ENCODE assay signal across 8 cellular contexts in the genomic region with DNA sequence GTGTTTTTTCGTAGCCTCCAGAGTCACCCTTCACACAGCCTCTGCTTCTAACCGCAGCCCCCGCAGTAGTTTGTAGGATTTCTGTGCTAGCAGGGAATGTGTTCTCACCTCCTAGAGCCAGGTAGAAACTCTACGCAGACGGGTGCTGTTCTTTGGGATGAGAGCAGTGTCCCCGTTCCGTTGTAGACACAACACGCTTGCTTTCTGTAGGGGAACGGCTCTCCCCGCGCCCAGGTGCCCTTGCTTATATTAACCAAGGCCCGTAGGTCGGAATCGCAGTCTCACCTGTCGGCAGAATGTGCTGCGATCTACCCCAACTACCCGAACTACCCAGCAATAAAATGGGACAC.
DNase-seq lines count a peak whose midpoint lies in the region; ATAC-seq, FAIRE-seq and TF ChIP-seq lines count a peak whose summit lies in the region.

No MANE protein-coding gene starts in this region.

- peak overlapping the region; percentile 61 for H3K4me3 ChIP-seq in left ventricle myocardium inferior
- H3K4me3 ChIP-seq in kidney (ENCODE audit: low read length in 2 of 2) = peak overlapping the region; percentile 73
- peak overlapping the region; percentile 77 for H3K4me3 ChIP-seq in thoracic aorta

- DNase-seq in left ventricle myocardium inferior (no peak), Right ventricle myocardium inferior (ENCODE audit: missing footprints) (no peak), kidney (no peak), thoracic aorta (ENCODE audit: low spot score) (no peak), posterior vena cava (ENCODE audit: low spot score) (no peak), NOMO-1 treated with DMSO at 0.1 percent for 48 hours (lab: John Stamatoyannopoulos, UW; ENCODE audit: unreplicated experiment) (no peak)

- peak overlapping the region; percentile 55 to 57 for H3K9ac ChIP-seq in kidney (ENCODE audit: low read length in 2 of 2)

- peak overlapping the region; percentile 95 for H3K27ac Mint-ChIP-seq in activated T-helper 17 cell treated with anti-CD3 and anti-CD28 coated beads, Interleukin-2, amount 50 U/mL, for 72 hours

- no peak overlapping the region for H3K27ac ChIP-seq in left ventricle myocardium inferior (replicated peaks)
- no peak overlapping the region for H3K27ac ChIP-seq in kidney (ENCODE audit: low read depth in 2 of 2, low read length in 2 of 2)
- H3K27ac ChIP-seq in thoracic aorta = no peak overlapping the region

- H3K4me1 ChIP-seq in left ventricle myocardium inferior (peaks cover 13% of the 10 kb centered on the region), kidney (ENCODE audit: control insufficient read depth in 1 of 2, insufficient read depth in 1 of 2, low read depth in 1 of 2, low read length in 2 of 2) (no peaks in the 10 kb centered on the region), thoracic aorta (ENCODE audit: control insufficient read depth in 1 of 2, low read depth in 2 of 2) (peaks cover 0 to 11% of the 10 kb centered on the region in 2 donors)

- peaks cover 51% of the 10 kb centered on the region for H3K27me3 ChIP-seq in left ventricle myocardium inferior (ENCODE audit: low read depth)
- H3K27me3 ChIP-seq in thoracic aorta (replicated peaks; ENCODE audit: insufficient read depth) = no peaks in the 10 kb centered on the region

- no peaks in the 10 kb centered on the region for H3K27me3 Mint-ChIP-seq in activated T-helper 17 cell treated with anti-CD3 and anti-CD28 coated beads, Interleukin-2, amount 50 U/mL, for 72 hours

- H3K9me3 Mint-ChIP-seq in activated T-helper 17 cell treated with anti-CD3 and anti-CD28 coated beads, Interleukin-2, amount 50 U/mL, for 72 hours = no peaks in the 10 kb centered on the region

- H3K4me3 Mint-ChIP-seq in activated T-helper 17 cell treated with anti-CD3 and anti-CD28 coated beads, Interleukin-2, amount 50 U/mL, for 72 hours = peak overlapping the region; percentile 92

- H3K36me3 Mint-ChIP-seq in activated T-helper 17 cell treated with anti-CD3 and anti-CD28 coated beads, Interleukin-2, amount 50 U/mL, for 72 hours (ENCODE audit: low read depth) = peaks cover 12% of the 10 kb centered on the region

- intact Hi-C loops in left ventricle myocardium inferior (cut with micrococcal nuclease) (no loop called here), Right ventricle myocardium inferior (cut with DNase I) (no loop called here), kidney (cut with DNase I) (no loop called here), posterior vena cava (cut with DNase I) (no loop called here)

- H3K4me1 Mint-ChIP-seq in activated T-helper 17 cell treated with anti-CD3 and anti-CD28 coated beads, Interleukin-2, amount 50 U/mL, for 72 hours = peaks cover 22% of the 10 kb centered on the region

- ATAC-seq in Right ventricle myocardium inferior (no peak), thoracic aorta (ENCODE audit: insufficient number of reproducible peaks, low FRiP score, low read depth) (peak; percentile 6), HG03457 (IDR thresholded peaks at IDR 0.05; ENCODE audit: unreplicated experiment) (no peak)
- ATAC-seq in activated T-helper 17 cell treated with anti-CD3 and anti-CD28 coated beads, Interleukin-2, amount 50 U/mL, for 72 hours (replicated peaks) = no peak

- no peak for TF ChIP-seq CTCF in left ventricle myocardium inferior (IDR thresholded peaks at IDR 0.05; ENCODE audit: borderline replicate concordance)
- no peak for TF ChIP-seq CTCF in kidney (IDR thresholded peaks at IDR 0.05; ENCODE audit: borderline replicate concordance, extremely low read depth, insufficient read depth)
- no peak for TF ChIP-seq CTCF in thoracic aorta (IDR thresholded peaks at IDR 0.05)

- H3K9me3 ChIP-seq in left ventricle myocardium inferior (replicated peaks) (no peaks in the 10 kb centered on the region), kidney (ENCODE audit: control insufficient read depth in 1 of 2, low read length in 2 of 2) (no peaks in the 10 kb centered on the region), thoracic aorta (no peaks in the 10 kb centered on the region)

- H3K36me3 ChIP-seq in left ventricle myocardium inferior (no peaks in the 10 kb centered on the region), kidney (ENCODE audit: control insufficient read depth in 1 of 2, insufficient read depth in 2 of 2, low read length in 2 of 2) (no peaks in the 10 kb centered on the region), thoracic aorta (no peaks in the 10 kb centered on the region)

- no peak for FAIRE-seq in kidney (lab: Jason Lieb, UNC)
